Comparison of ENCODE assay signal across 14 cellular contexts in genomic region chr15:32851619-32852416, GRCh38.
DNase-seq lines count a peak whose midpoint lies in the region; ATAC-seq and TF ChIP-seq lines count a peak whose summit lies in the region.
"Had no signal": no experiment of that assay in that cellular context is flagged by ENCODE, and none has a peak within 500 bp of the region (broad histone marks: within the 10 kb centered on the region; RNA-seq: fewer than 3 reads in every experiment).

No MANE protein-coding gene starts in this region.

- no peaks in the 10 kb centered on the region for H3K9me3 Mint-ChIP-seq in activated CD4-positive, alpha-beta T cell treated with anti-CD3 and anti-CD28 coated beads for 36 hours (ENCODE audit: low read depth)

- CTCF ChIA-PET in activated CD4-positive, alpha-beta T cell treated with anti-CD3 and anti-CD28 coated beads for 36 hours (lab: Charles Lee) = interaction anchor here (0.7 to 1.9 kb wide), 2 partner anchors 9 to 12 kb away, joined by 3 to 5 read pairs; no protein-coding TSS in a partner anchor

- H3K4me1 ChIP-seq in RWPE2 (ENCODE audit: insufficient read depth, poor library complexity, severe bottlenecking) (peaks cover 56% of the 10 kb centered on the region), ovary (ENCODE audit: insufficient read depth) (no peaks in the 10 kb centered on the region)
- H3K4me1 ChIP-seq: parathyroid adenoma, vagina had no signal

- H3K36me3 Mint-ChIP-seq in activated CD4-positive, alpha-beta T cell treated with anti-CD3 and anti-CD28 coated beads for 36 hours (ENCODE audit: low read depth) = no peaks in the 10 kb centered on the region

- DNase-seq in EH (ENCODE audit: low read depth) (peak; percentile 96), RWPE2 (ENCODE audit: low spot score) (no peak), fibroblast of gingiva (ENCODE audit: low read depth) (peak; percentile 94), pulmonary artery endothelial cell (ENCODE audit: low read depth, low spot score) (peak; percentile 81), ovary (no peak)
- DNase-seq in activated CD8-positive, alpha-beta memory T cell treated with anti-CD3 and anti-CD28 coated beads, Interleukin-2, amount 50 U/mL, for 48 hours = no peak
- DNase-seq in activated CD4-positive, alpha-beta T cell treated with anti-CD3 and anti-CD28 coated beads for 36 hours = no peak
- DNase-seq: activated CD4-positive, alpha-beta T cell treated with anti-CD3 and anti-CD28 coated beads, Interleukin-2, amount 50 U/mL, for 48 hours; NCI-H1436 treated with DMSO at 0.1 percent for 48 hours; NCI-H510A treated with DMSO at 0.1 percent for 48 hours had no signal

- no peaks in the 10 kb centered on the region for H3K27me3 ChIP-seq in RWPE2 (ENCODE audit: insufficient read depth, poor library complexity, severe bottlenecking)
- H3K27me3 ChIP-seq in ovary = no peaks in the 10 kb centered on the region
- H3K27me3 ChIP-seq: vagina had no signal

- no peak for TF ChIP-seq EP300 in ovary (IDR thresholded peaks at IDR 0.05)

- no peaks in the 10 kb centered on the region for H3K4me1 Mint-ChIP-seq in activated CD4-positive, alpha-beta T cell treated with anti-CD3 and anti-CD28 coated beads for 36 hours

- intact Hi-C loops in ovary (cut with DNase I) = no loop called here
- intact Hi-C loops in activated CD4-positive, alpha-beta T cell treated with anti-CD3 and anti-CD28 coated beads for 36 hours (cut with DNase I, micrococcal nuclease) = no loop called here

- H3K36me3 ChIP-seq in RWPE2 (ENCODE audit: low read depth) = no peaks in the 10 kb centered on the region
- H3K36me3 ChIP-seq in ovary = no peaks in the 10 kb centered on the region
- H3K36me3 ChIP-seq: vagina had no signal

- no peaks in the 10 kb centered on the region for H3K9me3 ChIP-seq in RWPE2 (ENCODE audit: severe bottlenecking)
- no peaks in the 10 kb centered on the region for H3K9me3 ChIP-seq in ovary
- H3K9me3 ChIP-seq: vagina had no signal

- no peak overlapping the region for H3K4me3 Mint-ChIP-seq in activated CD4-positive, alpha-beta T cell treated with anti-CD3 and anti-CD28 coated beads for 36 hours
- H3K4me3 Mint-ChIP-seq: CD14-positive monocyte had no signal

- H3K27ac Mint-ChIP-seq in activated CD4-positive, alpha-beta T cell treated with anti-CD3 and anti-CD28 coated beads for 36 hours = no peak overlapping the region

- WGBS in ovary, 3 donors = 70 to 81% (median 74%) methylated on average over 7 of the region's 7 CpGs

- H3K27ac ChIP-seq in RWPE2 (ENCODE audit: poor library complexity, severe bottlenecking) (peak overlapping the region; percentile 77), ovary (no peak overlapping the region)
- H3K27ac ChIP-seq: parathyroid adenoma, vagina had no signal

- H3K27me3 Mint-ChIP-seq in activated CD4-positive, alpha-beta T cell treated with anti-CD3 and anti-CD28 coated beads for 36 hours = no peaks in the 10 kb centered on the region

- TF ChIP-seq CTCF in RWPE2 (IDR thresholded peaks at IDR 0.05; ENCODE audit: poor library complexity, severe bottlenecking) = no peak
- no peak for TF ChIP-seq CTCF in ovary (IDR thresholded peaks at IDR 0.05)

- POLR2A ChIA-PET in activated CD4-positive, alpha-beta T cell treated with anti-CD3 and anti-CD28 coated beads for 36 hours (lab: Charles Lee) = no interaction called here

- ATAC-seq in RWPE2 (ENCODE audit: low read depth) (peak; percentile 18), GM21529 (IDR thresholded peaks at IDR 0.05; ENCODE audit: unreplicated experiment) (no peak)
- ATAC-seq in activated CD4-positive, alpha-beta T cell treated with anti-CD3 and anti-CD28 coated beads for 36 hours = no peak

- TF ChIP-seq POLR2A in ovary (IDR thresholded peaks at IDR 0.05) = no peak

- no peak overlapping the region for H3K4me3 ChIP-seq in RWPE2 (ENCODE audit: severe bottlenecking)
- no peak overlapping the region for H3K4me3 ChIP-seq in ovary
- H3K4me3 ChIP-seq: vagina had no signal

Comparison
In these comparisons a context has a peak if more than half of its experiments do, and no peak if none do; other contexts are left out.
1. DNase-seq: peak in EH (single experiment), fibroblast of gingiva (single experiment) and pulmonary artery endothelial cell (single experiment); none in RWPE2 (single experiment), activated CD8-positive, alpha-beta memory T cell treated with anti-CD3 and anti-CD28 coated beads, Interleukin-2, amount 50 U/mL, for 48 hours (single experiment), ovary (0 of 5) and activated CD4-positive, alpha-beta T cell treated with anti-CD3 and anti-CD28 coated beads for 36 hours (single experiment).